16 cellular contexts compared by ENCODE assay signal in genomic region chr1:223479718-223480425, GRCh38.
DNase-seq lines count a peak whose midpoint lies in the region; ATAC-seq, FAIRE-seq and TF ChIP-seq lines count a peak whose summit lies in the region.
"Had no signal": no experiment of that assay in that cellular context is flagged by ENCODE, and none has a peak within 500 bp of the region (broad histone marks: within the 10 kb centered on the region; RNA-seq: fewer than 3 reads in every experiment).

No MANE protein-coding gene starts in this region.

- peak; percentile 84 for ATAC-seq in WTC11
- peak; percentile 16 for ATAC-seq in mucosa of descending colon
- no peak for ATAC-seq in GM18505 (IDR thresholded peaks at IDR 0.05; ENCODE audit: unreplicated experiment)
- ATAC-seq: activated T-helper 17 cell treated with anti-CD3 and anti-CD28 coated beads, Interleukin-2, amount 50 U/mL, for 72 hours; effector memory CD8-positive, alpha-beta T cell; gastroesophageal sphincter had no signal

- no peaks in the 10 kb centered on the region; the same call in 1 of the 2 replicates for H3K27me3 Mint-ChIP-seq in WTC11 (ENCODE audit: low read depth)

- TF ChIP-seq POLR2A in GM18505 (IDR thresholded peaks at IDR 0.05; ENCODE audit: borderline replicate concordance, extremely low read depth, insufficient read depth, insufficient read length): no peak

- H3K36me3 Mint-ChIP-seq in WTC11: no peaks in the 10 kb centered on the region
- H3K36me3 Mint-ChIP-seq: activated CD4-positive, alpha-beta memory T cell treated with anti-CD3 and anti-CD28 coated beads for 36 hours had no signal

- H3K4me3 Mint-ChIP-seq in WTC11: peak overlapping the region; percentile 34
- H3K4me3 Mint-ChIP-seq: activated CD4-positive, alpha-beta memory T cell treated with anti-CD3 and anti-CD28 coated beads for 36 hours; activated T-helper 17 cell treated with anti-CD3 and anti-CD28 coated beads, Interleukin-2, amount 50 U/mL, for 72 hours; effector memory CD8-positive, alpha-beta T cell had no signal

- no peak overlapping the region; the same call in 1 of the 2 replicates for H3K27ac Mint-ChIP-seq in WTC11
- H3K27ac Mint-ChIP-seq: activated CD4-positive, alpha-beta memory T cell treated with anti-CD3 and anti-CD28 coated beads for 36 hours; activated T-helper 17 cell treated with anti-CD3 and anti-CD28 coated beads, Interleukin-2, amount 50 U/mL, for 72 hours; effector memory CD8-positive, alpha-beta T cell had no signal

- H3K9me3 ChIP-seq in mucosa of descending colon: no peaks in the 10 kb centered on the region
- H3K9me3 ChIP-seq: gastroesophageal sphincter, tibial nerve had no signal

- H3K4me1 Mint-ChIP-seq in WTC11: peaks cover 14% of the 10 kb centered on the region

- peaks cover 11% of the 10 kb centered on the region for H3K9me3 Mint-ChIP-seq in WTC11
- H3K9me3 Mint-ChIP-seq: activated T-helper 17 cell treated with anti-CD3 and anti-CD28 coated beads, Interleukin-2, amount 50 U/mL, for 72 hours; effector memory CD8-positive, alpha-beta T cell had no signal

- CTCF ChIA-PET in WTC11 (lab: Charles Lee): interaction anchor here (0.6 to 2.0 kb wide), 10 partner anchors 8 to 356 kb away, joined by 3 to 10 read pairs (median 3); no protein-coding TSS in a partner anchor

- no peak for FAIRE-seq in GM19239 (lab: Jason Lieb, UNC)

- intact Hi-C loops in mucosa of descending colon (cut with DNase I, micrococcal nuclease): no loop called here

- no peaks in the 10 kb centered on the region for H3K36me3 ChIP-seq in mucosa of descending colon (ENCODE audit: low read depth)
- H3K36me3 ChIP-seq: gastroesophageal sphincter, tibial nerve had no signal

- TF ChIP-seq CTCF in WTC11 (IDR thresholded peaks at IDR 0.05): no peak
- no peak for TF ChIP-seq CTCF in mucosa of descending colon (IDR thresholded peaks at IDR 0.05)

- H3K4me1 ChIP-seq in mucosa of descending colon (ENCODE audit: low read depth): no peaks in the 10 kb centered on the region
- H3K4me1 ChIP-seq: gastroesophageal sphincter, tibial nerve had no signal

- DNase-seq in NCI-H187 (lab: John Stamatoyannopoulos, UW) (peak; percentile 23 to 39), NCI-H187 treated with DMSO at 0.1 percent for 48 hours (lab: John Stamatoyannopoulos, UW) (no peak), NCI-H128 (lab: John Stamatoyannopoulos, UW; ENCODE audit: unreplicated experiment) (peak; percentile 81), WTC11 (ENCODE audit: low spot score) (no peak), mucosa of descending colon (no peak), GM19239 (ENCODE audit: insufficient read length, low spot score) (no peak), EL (no peak)
- DNase-seq: activated CD4-positive, alpha-beta memory T cell treated with anti-CD3 and anti-CD28 coated beads for 36 hours; effector memory CD8-positive, alpha-beta T cell; KBM-7; NCI-H524 treated with DMSO at 0.1 percent for 48 hours; SHP77 had no signal

- POLR2A ChIA-PET in WTC11 (lab: Charles Lee): no interaction called here

- H3K4me3 ChIP-seq in mucosa of descending colon: no peak overlapping the region
- H3K4me3 ChIP-seq: gastroesophageal sphincter, tibial nerve had no signal

TF ChIP-seq in WTC11, 78 proteins besides CTCF, POLR2A, EP300 and RAD21 (continues in another document):
- TF ChIP-seq TCF7 (CRISPR knock-in tag; IDR thresholded peaks at IDR 0.05; ENCODE audit: low read depth) (no peak), TEAD1 (CRISPR knock-in tag; IDR thresholded peaks at IDR 0.05) (no peak), E2F5 (CRISPR knock-in tag; IDR thresholded peaks at IDR 0.05) (no peak), ZNF425 (CRISPR knock-in tag; conservative IDR thresholded peaks at IDR 0.05) (no peak), CDX4 (CRISPR knock-in tag; IDR thresholded peaks at IDR 0.05; ENCODE audit: borderline replicate concordance) (no peak), FOXP1 (CRISPR knock-in tag; IDR thresholded peaks at IDR 0.05; ENCODE audit: borderline replicate concordance) (no peak), E2F4 (CRISPR knock-in tag; IDR thresholded peaks at IDR 0.05; ENCODE audit: borderline replicate concordance, low read depth) (no peak), ZBTB21 (CRISPR knock-in tag; IDR thresholded peaks at IDR 0.05; ENCODE audit: borderline replicate concordance) (no peak), OVOL2 (CRISPR knock-in tag; IDR thresholded peaks at IDR 0.05; ENCODE audit: borderline replicate concordance) (no peak), NR3C1 (CRISPR knock-in tag; conservative IDR thresholded peaks at IDR 0.05; ENCODE audit: low read depth) (no peak), ERG (CRISPR knock-in tag; IDR thresholded peaks at IDR 0.05) (no peak), PRDM15 (CRISPR knock-in tag; IDR thresholded peaks at IDR 0.05) (no peak), ZNF423 (CRISPR knock-in tag; IDR thresholded peaks at IDR 0.05) (no peak), CREM (CRISPR knock-in tag; IDR thresholded peaks at IDR 0.05) (no peak)

Comparison
In these comparisons a context has a peak if more than half of its experiments do, and no peak if none do; other contexts are left out.
1. DNase-seq: peak in NCI-H187 (2 of 2) and NCI-H128 (single experiment); none in NCI-H187 treated with DMSO at 0.1 percent for 48 hours (single experiment), WTC11 (single experiment), mucosa of descending colon (0 of 3), GM19239 (single experiment) and EL (single experiment).